ENCODE assay signal across 23 cellular contexts in the genomic region with DNA sequence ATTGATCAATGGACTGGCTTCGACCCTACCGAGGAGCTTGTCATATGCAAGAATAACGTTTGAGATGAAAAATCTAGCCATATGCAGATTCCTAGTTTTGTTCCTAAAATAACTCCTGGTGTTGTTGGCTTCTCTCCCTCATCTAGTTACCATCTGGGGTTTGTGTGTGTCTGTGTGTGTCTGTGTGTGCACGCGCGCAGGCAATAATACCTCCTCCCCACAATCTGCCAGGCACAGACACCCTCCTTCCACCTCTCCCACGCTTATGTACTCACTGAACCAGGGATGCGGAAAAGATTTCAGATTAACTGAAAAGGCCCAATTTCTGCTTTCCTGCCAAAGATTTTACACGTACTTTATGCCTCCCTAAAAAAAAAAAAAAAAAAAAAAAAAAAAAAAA.
"Had no signal": no experiment of that assay in that cellular context is flagged by ENCODE, and none has a peak within 500 bp of the region (broad histone marks: within the 10 kb centered on the region; RNA-seq: fewer than 3 reads in every experiment).

No MANE protein-coding gene starts in this region.

- H3K27ac ChIP-seq: brain microvascular endothelial cell, foreskin keratinocyte, left lung, pancreas, tibial nerve had no signal

- ATAC-seq: activated CD4-positive, CD25-positive, alpha-beta regulatory T cell treated with anti-CD3 and anti-CD28 coated beads, Interleukin-2, amount 50 U/mL, for 24 hours; activated CD8-positive, alpha-beta T cell treated with anti-CD3 and anti-CD28 coated beads, Interleukin-2, amount 10 ng/mL, durations not matched to agents 7 days and 5 days; activated naive CD8-positive, alpha-beta T cell treated with anti-CD3 and anti-CD28 coated beads, Interleukin-2, amount 50 U/mL, for 24 hours; activated T-cell treated with anti-CD3 and anti-CD28 coated beads, Interleukin-2, amount 50 U/mL, for 4 hours; foreskin keratinocyte; left lung; mucosa of descending colon; pancreas had no signal

- H3K27me3 ChIP-seq: brain microvascular endothelial cell, foreskin keratinocyte, left lung, pancreas, tibial nerve had no signal

- FAIRE-seq: colon, keratinocyte, pancreas had no signal

- H3K4me3 ChIP-seq: left lung, mucosa of descending colon, pancreas, tibial nerve had no signal

- H3K4me1 ChIP-seq: foreskin keratinocyte, left lung, pancreas, tibial nerve had no signal

- DNase-seq: activated CD4-positive, alpha-beta T cell treated with anti-CD3 and anti-CD28 coated beads, Interleukin-2, amount 10 ng/mL, durations not matched to agents 7 days and 5 days; activated CD8-positive, alpha-beta memory T cell treated with anti-CD3 and anti-CD28 coated beads, Interleukin-2, amount 50 U/mL, for 4 hours; activated CD8-positive, alpha-beta T cell treated with anti-CD3 and anti-CD28 coated beads, Interleukin-2, amount 10 ng/mL, durations not matched to agents 7 days and 5 days; activated naive CD4-positive, alpha-beta T cell treated with anti-CD3 and anti-CD28 coated beads for 36 hours; activated naive CD8-positive, alpha-beta T cell treated with anti-CD3 and anti-CD28 coated beads, Interleukin-2, amount 50 U/mL, for 24 hours; activated T-cell treated with anti-CD3 and anti-CD28 coated beads, Interleukin-2, amount 50 U/mL, for 4 hours; brain microvascular endothelial cell; central memory CD4-positive, alpha-beta T cell; endodermal cell; foreskin keratinocyte; glutamatergic neuron; left lung; mammary epithelial cell; mucosa of descending colon; naive B cell; pancreas; stimulated activated naive CD4-positive, alpha-beta T cell; T-helper 1 cell; T-helper 9 cell had no signal

- H3K36me3 ChIP-seq: brain microvascular endothelial cell, left lung, pancreas, tibial nerve had no signal
